In the genomic region with DNA sequence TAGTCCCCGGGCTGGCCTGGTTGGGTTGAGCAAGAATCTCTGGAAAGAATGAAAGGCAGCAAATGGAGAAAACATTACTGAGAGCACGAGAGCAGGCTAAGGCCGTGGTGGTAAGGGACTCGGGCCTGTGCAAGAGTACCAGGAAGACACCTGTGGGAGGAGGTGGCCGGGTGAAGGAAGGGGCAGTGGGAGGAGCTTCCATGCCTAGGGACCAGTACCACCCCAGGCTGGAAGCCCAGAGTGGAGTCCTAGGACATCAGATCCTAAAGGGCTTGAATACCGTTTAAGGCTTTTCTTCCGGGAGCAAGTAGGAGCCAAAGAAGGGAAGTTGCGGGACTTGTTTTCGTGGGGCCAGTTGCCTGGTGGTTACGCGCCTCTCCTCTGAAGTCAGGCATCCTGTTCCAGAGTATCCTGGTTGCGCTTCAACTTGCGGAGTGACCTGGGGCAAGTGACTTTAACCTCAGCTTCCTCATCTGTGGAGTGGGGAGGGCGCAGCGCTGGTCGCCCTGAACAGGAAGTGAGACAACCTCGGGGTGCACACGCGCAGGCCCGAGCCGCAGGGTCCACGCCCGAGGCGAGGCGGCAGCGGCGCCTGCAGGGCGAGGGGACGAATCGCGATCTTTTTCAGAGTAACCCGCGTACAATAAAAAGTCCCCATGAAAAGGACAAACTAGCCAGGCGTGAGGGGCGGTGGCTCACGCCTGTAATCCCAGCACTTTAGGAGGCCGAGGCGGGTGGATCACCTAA, we compare ENCODE assay signal across 1 cellular context.
A peak's percentile ranks its signal among the peaks of the same experiment; 100 is the strongest.
TF ChIP-seq lines count a peak whose summit lies in the region.

No MANE protein-coding gene starts in this region.

TF ChIP-seq in GM12878, 131 proteins besides CTCF, POLR2A, EP300 and RAD21 (continues in another document):
- TF ChIP-seq, protein P1, sequence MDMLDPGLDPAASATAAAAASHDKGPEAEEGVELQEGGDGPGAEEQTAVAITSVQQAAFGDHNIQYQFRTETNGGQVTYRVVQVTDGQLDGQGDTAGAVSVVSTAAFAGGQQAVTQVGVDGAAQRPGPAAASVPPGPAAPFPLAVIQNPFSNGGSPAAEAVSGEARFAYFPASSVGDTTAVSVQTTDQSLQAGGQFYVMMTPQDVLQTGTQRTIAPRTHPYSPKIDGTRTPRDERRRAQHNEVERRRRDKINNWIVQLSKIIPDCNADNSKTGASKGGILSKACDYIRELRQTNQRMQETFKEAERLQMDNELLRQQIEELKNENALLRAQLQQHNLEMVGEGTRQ (IDR thresholded peaks at IDR 0.05; ENCODE audit: borderline replicate concordance, low read depth, low read length): no peak
- TF ChIP-seq DPF2 (IDR thresholded peaks at IDR 0.05) (peak; percentile 89), STAT1 (conservative IDR thresholded peaks at IDR 0.05) (peak; percentile 59; the same call in 1 of the 2 replicates), MXI1 (IDR thresholded peaks at IDR 0.05; ENCODE audit: low read depth, low read length) (peak; percentile 88), SPI1 (IDR thresholded peaks at IDR 0.05; ENCODE audit: borderline replicate concordance, insufficient read depth, low read depth, low read length) (peak; percentile 90), GATAD2B (conservative IDR thresholded peaks at IDR 0.05; ENCODE audit: low read depth) (peak; percentile 88), ZSCAN29 (IDR thresholded peaks at IDR 0.05) (peak; percentile 40; the same call in 1 of the 2 replicates), BHLHE40 (IDR thresholded peaks at IDR 0.05; ENCODE audit: borderline replicate concordance in 1 of 2, low read depth in 2 of 2, low read length in 1 of 2) (peak; percentile 88 to 89), NRF1 (conservative IDR thresholded peaks at IDR 0.05; ENCODE audit: low read depth, low read length) (peak; percentile 68), MYC (IDR thresholded peaks at IDR 0.05; ENCODE audit: insufficient read depth, insufficient read length, insufficient replicate concordance, low read length, severe bottlenecking) (no peak), BACH1 (IDR thresholded peaks at IDR 0.05; ENCODE audit: borderline replicate concordance) (peak; percentile 79), ESRRA (IDR thresholded peaks at IDR 0.05; ENCODE audit: low read length) (peak; percentile 66; the same call in 1 of the 2 replicates), CREM (IDR thresholded peaks at IDR 0.05; ENCODE audit: low read depth) (no peak; the same call in 1 of the 2 replicates), FOXK2 (IDR thresholded peaks at IDR 0.05) (peak; percentile 27; the same call in 1 of the 2 replicates), WRNIP1 (IDR thresholded peaks at IDR 0.05; ENCODE audit: borderline replicate concordance, low read depth, low read length) (0 out of 2 replicates have a peak, but pooled peaks have one; percentile 47), TCF3 (IDR thresholded peaks at IDR 0.05; ENCODE audit: borderline replicate concordance, insufficient read depth, low read depth, low read length) (0 out of 2 replicates have a peak, but pooled peaks have one; percentile 40), ZNF217 (IDR thresholded peaks at IDR 0.05) (0 out of 2 replicates have a peak, but pooled peaks have one; percentile 19), FOS (IDR thresholded peaks at IDR 0.05; ENCODE audit: borderline replicate concordance, extremely low read depth, insufficient read length) (no peak), TBL1XR1 (IDR thresholded peaks at IDR 0.05; ENCODE audit: low read depth, low read length) (no peak; the same call in 1 of the 2 replicates), EZH2 (IDR thresholded peaks at IDR 0.05; ENCODE audit: borderline replicate concordance, control insufficient read depth, low read depth, low read length) (no peak), CBX3 (IDR thresholded peaks at IDR 0.05; ENCODE audit: borderline replicate concordance, low read depth) (no peak)
- TF ChIP-seq, protein P2, sequence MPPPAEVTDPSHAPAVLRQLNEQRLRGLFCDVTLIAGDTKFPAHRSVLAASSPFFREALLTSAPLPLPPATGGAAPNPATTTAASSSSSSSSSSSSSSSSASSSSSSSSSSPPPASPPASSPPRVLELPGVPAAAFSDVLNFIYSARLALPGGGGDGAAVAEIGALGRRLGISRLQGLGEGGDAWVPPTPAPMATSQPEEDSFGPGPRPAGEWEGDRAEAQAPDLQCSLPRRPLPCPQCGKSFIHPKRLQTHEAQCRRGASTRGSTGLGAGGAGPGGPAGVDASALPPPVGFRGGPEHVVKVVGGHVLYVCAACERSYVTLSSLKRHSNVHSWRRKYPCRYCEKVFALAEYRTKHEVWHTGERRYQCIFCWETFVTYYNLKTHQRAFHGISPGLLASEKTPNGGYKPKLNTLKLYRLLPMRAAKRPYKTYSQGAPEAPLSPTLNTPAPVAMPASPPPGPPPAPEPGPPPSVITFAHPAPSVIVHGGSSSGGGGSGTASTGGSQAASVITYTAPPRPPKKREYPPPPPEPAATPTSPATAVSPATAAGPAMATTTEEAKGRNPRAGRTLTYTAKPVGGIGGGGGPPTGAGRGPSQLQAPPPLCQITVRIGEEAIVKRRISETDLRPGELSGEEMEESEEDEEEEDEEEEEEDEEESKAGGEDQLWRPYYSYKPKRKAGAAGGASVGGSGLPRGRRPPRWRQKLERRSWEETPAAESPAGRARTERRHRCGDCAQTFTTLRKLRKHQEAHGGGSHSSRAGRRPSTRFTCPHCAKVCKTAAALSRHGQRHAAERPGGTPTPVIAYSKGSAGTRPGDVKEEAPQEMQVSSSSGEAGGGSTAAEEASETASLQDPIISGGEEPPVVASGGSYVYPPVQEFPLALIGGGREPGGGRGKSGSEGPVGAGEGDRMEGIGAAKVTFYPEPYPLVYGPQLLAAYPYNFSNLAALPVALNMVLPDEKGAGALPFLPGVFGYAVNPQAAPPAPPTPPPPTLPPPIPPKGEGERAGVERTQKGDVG (CRISPR knock-in tag; IDR thresholded peaks at IDR 0.05): no peak
- TF ChIP-seq, protein P3, sequence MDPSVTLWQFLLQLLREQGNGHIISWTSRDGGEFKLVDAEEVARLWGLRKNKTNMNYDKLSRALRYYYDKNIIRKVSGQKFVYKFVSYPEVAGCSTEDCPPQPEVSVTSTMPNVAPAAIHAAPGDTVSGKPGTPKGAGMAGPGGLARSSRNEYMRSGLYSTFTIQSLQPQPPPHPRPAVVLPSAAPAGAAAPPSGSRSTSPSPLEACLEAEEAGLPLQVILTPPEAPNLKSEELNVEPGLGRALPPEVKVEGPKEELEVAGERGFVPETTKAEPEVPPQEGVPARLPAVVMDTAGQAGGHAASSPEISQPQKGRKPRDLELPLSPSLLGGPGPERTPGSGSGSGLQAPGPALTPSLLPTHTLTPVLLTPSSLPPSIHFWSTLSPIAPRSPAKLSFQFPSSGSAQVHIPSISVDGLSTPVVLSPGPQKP (IDR thresholded peaks at IDR 0.05; ENCODE audit: low read depth, low read length): peak; percentile 65; the same call in 1 of the 2 replicates
- TF ChIP-seq, protein P4, sequence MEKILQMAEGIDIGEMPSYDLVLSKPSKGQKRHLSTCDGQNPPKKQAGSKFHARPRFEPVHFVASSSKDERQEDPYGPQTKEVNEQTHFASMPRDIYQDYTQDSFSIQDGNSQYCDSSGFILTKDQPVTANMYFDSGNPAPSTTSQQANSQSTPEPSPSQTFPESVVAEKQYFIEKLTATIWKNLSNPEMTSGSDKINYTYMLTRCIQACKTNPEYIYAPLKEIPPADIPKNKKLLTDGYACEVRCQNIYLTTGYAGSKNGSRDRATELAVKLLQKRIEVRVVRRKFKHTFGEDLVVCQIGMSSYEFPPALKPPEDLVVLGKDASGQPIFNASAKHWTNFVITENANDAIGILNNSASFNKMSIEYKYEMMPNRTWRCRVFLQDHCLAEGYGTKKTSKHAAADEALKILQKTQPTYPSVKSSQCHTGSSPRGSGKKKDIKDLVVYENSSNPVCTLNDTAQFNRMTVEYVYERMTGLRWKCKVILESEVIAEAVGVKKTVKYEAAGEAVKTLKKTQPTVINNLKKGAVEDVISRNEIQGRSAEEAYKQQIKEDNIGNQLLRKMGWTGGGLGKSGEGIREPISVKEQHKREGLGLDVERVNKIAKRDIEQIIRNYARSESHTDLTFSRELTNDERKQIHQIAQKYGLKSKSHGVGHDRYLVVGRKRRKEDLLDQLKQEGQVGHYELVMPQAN (conservative IDR thresholded peaks at IDR 0.05): peak; percentile 87
- TF ChIP-seq, protein P5, sequence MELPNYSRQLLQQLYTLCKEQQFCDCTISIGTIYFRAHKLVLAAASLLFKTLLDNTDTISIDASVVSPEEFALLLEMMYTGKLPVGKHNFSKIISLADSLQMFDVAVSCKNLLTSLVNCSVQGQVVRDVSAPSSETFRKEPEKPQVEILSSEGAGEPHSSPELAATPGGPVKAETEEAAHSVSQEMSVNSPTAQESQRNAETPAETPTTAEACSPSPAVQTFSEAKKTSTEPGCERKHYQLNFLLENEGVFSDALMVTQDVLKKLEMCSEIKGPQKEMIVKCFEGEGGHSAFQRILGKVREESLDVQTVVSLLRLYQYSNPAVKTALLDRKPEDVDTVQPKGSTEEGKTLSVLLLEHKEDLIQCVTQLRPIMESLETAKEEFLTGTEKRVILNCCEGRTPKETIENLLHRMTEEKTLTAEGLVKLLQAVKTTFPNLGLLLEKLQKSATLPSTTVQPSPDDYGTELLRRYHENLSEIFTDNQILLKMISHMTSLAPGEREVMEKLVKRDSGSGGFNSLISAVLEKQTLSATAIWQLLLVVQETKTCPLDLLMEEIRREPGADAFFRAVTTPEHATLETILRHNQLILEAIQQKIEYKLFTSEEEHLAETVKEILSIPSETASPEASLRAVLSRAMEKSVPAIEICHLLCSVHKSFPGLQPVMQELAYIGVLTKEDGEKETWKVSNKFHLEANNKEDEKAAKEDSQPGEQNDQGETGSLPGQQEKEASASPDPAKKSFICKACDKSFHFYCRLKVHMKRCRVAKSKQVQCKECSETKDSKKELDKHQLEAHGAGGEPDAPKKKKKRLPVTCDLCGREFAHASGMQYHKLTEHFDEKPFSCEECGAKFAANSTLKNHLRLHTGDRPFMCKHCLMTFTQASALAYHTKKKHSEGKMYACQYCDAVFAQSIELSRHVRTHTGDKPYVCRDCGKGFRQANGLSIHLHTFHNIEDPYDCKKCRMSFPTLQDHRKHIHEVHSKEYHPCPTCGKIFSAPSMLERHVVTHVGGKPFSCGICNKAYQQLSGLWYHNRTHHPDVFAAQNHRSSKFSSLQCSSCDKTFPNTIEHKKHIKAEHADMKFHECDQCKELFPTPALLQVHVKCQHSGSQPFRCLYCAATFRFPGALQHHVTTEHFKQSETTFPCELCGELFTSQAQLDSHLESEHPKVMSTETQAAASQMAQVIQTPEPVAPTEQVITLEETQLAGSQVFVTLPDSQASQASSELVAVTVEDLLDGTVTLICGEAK (IDR thresholded peaks at IDR 0.05; ENCODE audit: borderline replicate concordance): peak; percentile 48; the same call in 1 of the 2 replicates
- TF ChIP-seq, protein P6, sequence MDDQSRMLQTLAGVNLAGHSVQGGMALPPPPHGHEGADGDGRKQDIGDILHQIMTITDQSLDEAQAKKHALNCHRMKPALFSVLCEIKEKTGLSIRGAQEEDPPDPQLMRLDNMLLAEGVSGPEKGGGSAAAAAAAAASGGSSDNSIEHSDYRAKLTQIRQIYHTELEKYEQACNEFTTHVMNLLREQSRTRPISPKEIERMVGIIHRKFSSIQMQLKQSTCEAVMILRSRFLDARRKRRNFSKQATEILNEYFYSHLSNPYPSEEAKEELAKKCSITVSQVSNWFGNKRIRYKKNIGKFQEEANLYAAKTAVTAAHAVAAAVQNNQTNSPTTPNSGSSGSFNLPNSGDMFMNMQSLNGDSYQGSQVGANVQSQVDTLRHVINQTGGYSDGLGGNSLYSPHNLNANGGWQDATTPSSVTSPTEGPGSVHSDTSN (IDR thresholded peaks at IDR 0.05; ENCODE audit: insufficient replicate concordance, low read depth, low read length): no peak
- TF ChIP-seq, protein P7, sequence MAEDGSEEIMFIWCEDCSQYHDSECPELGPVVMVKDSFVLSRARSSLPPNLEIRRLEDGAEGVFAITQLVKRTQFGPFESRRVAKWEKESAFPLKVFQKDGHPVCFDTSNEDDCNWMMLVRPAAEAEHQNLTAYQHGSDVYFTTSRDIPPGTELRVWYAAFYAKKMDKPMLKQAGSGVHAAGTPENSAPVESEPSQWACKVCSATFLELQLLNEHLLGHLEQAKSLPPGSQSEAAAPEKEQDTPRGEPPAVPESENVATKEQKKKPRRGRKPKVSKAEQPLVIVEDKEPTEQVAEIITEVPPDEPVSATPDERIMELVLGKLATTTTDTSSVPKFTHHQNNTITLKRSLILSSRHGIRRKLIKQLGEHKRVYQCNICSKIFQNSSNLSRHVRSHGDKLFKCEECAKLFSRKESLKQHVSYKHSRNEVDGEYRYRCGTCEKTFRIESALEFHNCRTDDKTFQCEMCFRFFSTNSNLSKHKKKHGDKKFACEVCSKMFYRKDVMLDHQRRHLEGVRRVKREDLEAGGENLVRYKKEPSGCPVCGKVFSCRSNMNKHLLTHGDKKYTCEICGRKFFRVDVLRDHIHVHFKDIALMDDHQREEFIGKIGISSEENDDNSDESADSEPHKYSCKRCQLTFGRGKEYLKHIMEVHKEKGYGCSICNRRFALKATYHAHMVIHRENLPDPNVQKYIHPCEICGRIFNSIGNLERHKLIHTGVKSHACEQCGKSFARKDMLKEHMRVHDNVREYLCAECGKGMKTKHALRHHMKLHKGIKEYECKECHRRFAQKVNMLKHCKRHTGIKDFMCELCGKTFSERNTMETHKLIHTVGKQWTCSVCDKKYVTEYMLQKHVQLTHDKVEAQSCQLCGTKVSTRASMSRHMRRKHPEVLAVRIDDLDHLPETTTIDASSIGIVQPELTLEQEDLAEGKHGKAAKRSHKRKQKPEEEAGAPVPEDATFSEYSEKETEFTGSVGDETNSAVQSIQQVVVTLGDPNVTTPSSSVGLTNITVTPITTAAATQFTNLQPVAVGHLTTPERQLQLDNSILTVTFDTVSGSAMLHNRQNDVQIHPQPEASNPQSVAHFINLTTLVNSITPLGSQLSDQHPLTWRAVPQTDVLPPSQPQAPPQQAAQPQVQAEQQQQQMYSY (CRISPR knock-in tag; IDR thresholded peaks at IDR 0.05): no peak
- TF ChIP-seq, protein P8, sequence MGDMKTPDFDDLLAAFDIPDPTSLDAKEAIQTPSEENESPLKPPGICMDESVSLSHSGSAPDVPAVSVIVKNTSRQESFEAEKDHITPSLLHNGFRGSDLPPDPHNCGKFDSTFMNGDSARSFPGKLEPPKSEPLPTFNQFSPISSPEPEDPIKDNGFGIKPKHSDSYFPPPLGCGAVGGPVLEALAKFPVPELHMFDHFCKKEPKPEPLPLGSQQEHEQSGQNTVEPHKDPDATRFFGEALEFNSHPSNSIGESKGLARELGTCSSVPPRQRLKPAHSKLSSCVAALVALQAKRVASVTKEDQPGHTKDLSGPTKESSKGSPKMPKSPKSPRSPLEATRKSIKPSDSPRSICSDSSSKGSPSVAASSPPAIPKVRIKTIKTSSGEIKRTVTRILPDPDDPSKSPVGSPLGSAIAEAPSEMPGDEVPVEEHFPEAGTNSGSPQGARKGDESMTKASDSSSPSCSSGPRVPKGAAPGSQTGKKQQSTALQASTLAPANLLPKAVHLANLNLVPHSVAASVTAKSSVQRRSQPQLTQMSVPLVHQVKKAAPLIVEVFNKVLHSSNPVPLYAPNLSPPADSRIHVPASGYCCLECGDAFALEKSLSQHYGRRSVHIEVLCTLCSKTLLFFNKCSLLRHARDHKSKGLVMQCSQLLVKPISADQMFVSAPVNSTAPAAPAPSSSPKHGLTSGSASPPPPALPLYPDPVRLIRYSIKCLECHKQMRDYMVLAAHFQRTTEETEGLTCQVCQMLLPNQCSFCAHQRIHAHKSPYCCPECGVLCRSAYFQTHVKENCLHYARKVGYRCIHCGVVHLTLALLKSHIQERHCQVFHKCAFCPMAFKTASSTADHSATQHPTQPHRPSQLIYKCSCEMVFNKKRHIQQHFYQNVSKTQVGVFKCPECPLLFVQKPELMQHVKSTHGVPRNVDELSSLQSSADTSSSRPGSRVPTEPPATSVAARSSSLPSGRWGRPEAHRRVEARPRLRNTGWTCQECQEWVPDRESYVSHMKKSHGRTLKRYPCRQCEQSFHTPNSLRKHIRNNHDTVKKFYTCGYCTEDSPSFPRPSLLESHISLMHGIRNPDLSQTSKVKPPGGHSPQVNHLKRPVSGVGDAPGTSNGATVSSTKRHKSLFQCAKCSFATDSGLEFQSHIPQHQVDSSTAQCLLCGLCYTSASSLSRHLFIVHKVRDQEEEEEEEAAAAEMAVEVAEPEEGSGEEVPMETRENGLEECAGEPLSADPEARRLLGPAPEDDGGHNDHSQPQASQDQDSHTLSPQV (IDR thresholded peaks at IDR 0.05): peak; percentile 62; the same call in 1 of the 2 replicates
